23 cellular contexts compared by ENCODE assay signal in the genomic region with DNA sequence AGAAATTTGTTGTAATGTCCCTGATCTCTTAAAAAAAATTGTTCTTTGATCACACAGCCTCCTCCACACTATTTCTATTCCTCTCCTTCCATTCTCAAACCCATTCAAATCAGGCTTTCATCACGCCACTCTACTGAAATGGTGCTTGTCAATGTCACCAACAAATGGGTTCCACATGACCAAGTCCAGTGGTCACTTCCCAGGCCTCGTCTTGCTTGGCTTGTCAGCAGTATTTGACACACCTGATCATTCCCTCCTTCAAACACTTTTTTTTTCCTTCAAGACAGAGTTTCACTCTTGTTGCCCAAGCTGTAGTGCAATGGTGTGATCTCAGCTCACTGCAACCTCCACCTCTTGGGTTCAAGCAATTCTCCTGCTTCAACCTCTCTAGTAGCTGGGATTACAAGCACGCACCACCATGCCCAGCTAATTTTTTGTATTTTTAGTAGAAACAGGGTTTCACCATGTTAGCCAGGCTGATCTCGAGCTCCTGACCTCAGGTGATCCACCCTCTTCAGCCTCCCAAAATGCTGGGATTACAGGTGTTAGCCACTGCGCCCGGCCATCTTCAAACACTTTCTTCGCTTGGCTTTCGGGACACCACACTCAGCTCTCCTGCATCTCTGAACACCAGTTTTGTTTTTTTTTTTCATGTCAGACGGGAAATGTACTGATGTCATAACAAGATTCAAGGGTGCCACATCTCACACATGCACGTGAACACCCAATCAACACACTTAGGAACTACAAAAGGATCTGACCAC. TPM values are rescaled to one million over a fixed set of nuclear protein-coding genes. Genes with fewer than 3 reads are reported as not detected.
DNase-seq lines count a peak whose midpoint lies in the region; ATAC-seq, FAIRE-seq and TF ChIP-seq lines count a peak whose summit lies in the region.
"Had no signal": no experiment of that assay in that cellular context is flagged by ENCODE, and none has a peak within 500 bp of the region (broad histone marks: within the 10 kb centered on the region; RNA-seq: fewer than 3 reads in every experiment).

No MANE protein-coding gene starts in this region.

- no peak for FAIRE-seq in K562 (lab: Jason Lieb, UNC)
- no peak for FAIRE-seq in urothelium cell line (lab: Jason Lieb, UNC)

- H3K4me1 ChIP-seq in CD4-positive, alpha-beta memory T cell (ENCODE audit: insufficient read depth, low read length): peaks cover 6% of the 10 kb centered on the region
- no peaks in the 10 kb centered on the region; a peak in 1 of 5 replicates for H3K4me1 ChIP-seq in K562 (replicated peaks in 1 of 2; ENCODE audit: control insufficient read depth in 2 of 2, insufficient read depth in 2 of 2, low read length in 2 of 2)
- H3K4me1 ChIP-seq: BE2C had no signal

- WGBS in K562 (ENCODE audit: insufficient coverage, low coverage, missing lambda C conversion rate): 73% methylated on average over 10 of the region's 10 CpGs

- TF ChIP-seq RAD21 in K562 (CRISPR knock-in tag; conservative IDR thresholded peaks at IDR 0.05 in 1 of 2, IDR thresholded peaks at IDR 0.05 in 1 of 2): no peak

- BruUV-seq in K562 (replicated peaks; lab: Mats Ljungman, UMichigan): no TSS peak

- no peaks in the 10 kb centered on the region for H4K20me1 ChIP-seq in K562 (replicated peaks; ENCODE audit: control insufficient read depth, insufficient read depth, low read length)

- no peak overlapping the region for H3K4me3 ChIP-seq in CD4-positive, alpha-beta memory T cell (ENCODE audit: low read length in 2 of 2)
- H3K4me3 ChIP-seq in K562: no peak overlapping the region
- H3K4me3 ChIP-seq: ascending aorta, transverse colon had no signal

- H3K4me2 ChIP-seq in K562 (ENCODE audit: insufficient read depth, low read length): no peak overlapping the region

- no peaks in the 10 kb centered on the region for H3K9me3 ChIP-seq in CD4-positive, alpha-beta memory T cell (ENCODE audit: control insufficient read depth in 1 of 2, low read length in 2 of 2)
- no peaks in the 10 kb centered on the region for H3K9me3 ChIP-seq in K562 (replicated peaks; ENCODE audit: control insufficient read depth, insufficient read depth, low read depth, low read length)
- H3K9me3 ChIP-seq: ascending aorta, BE2C, transverse colon had no signal

- H3K27ac Mint-ChIP-seq in T-helper 2 cell treated with Interferon-gamma antibody and Interleukin-4, amounts not matched to agents 5 μg/mL and 100 μg/mL, for 36 hours: peak overlapping the region; percentile 28
- peak overlapping the region in 4 of 7 donors; percentile 1 to 53 (median 14) for H3K27ac Mint-ChIP-seq in CD4-positive, alpha-beta memory T cell
- H3K27ac Mint-ChIP-seq in mesothelial cell of epicardium: peak overlapping the region; percentile 27
- H3K27ac Mint-ChIP-seq: activated B cell treated with CpG ODN at 0.5 μM for 24 hours; natural killer cell treated with Interleukin-12 subunit alpha and Interleukin-12 subunit beta and Interleukin-15 and Interleukin-18, amount 100 ng/mL, for 72 hours; stimulated activated naive CD8-positive, alpha-beta T cell treated with anti-CD3 and anti-CD28 coated beads, Interleukin-15, amount 100 ng/mL, for 72 hours had no signal

- H3K27ac ChIP-seq in CD4-positive, alpha-beta memory T cell (ENCODE audit: low read depth, low read length): no peak overlapping the region
- no peak overlapping the region for H3K27ac ChIP-seq in K562 (ENCODE audit: extremely low read depth, low read depth, low read length)
- H3K27ac ChIP-seq: ascending aorta, transverse colon had no signal

- H2AFZ ChIP-seq in K562 (ENCODE audit: low read depth, low read length): no peak overlapping the region

- POLR2A ChIA-PET in CD4-positive, alpha-beta memory T cell (lab: Charles Lee; ENCODE audit: partially characterized antibody): interaction anchor here (5.5 kb wide), 1 partner anchor 47 kb away, joined by 41 read pairs; a partner anchor contains a TSS
- POLR2A ChIA-PET in K562 (lab: Yijun Ruan, JAX): interaction anchor here (1.6 to 1.7 kb wide), 2 partner anchors 14 to 17 kb away, joined by 3 to 8 read pairs; no protein-coding TSS in a partner anchor

- H3K9me3 Mint-ChIP-seq in T-helper 2 cell treated with Interferon-gamma antibody and Interleukin-4, amounts not matched to agents 5 μg/mL and 100 μg/mL, for 36 hours: no peaks in the 10 kb centered on the region
- H3K9me3 Mint-ChIP-seq in CD4-positive, alpha-beta memory T cell: no peaks in the 10 kb centered on the region
- no peaks in the 10 kb centered on the region for H3K9me3 Mint-ChIP-seq in mesothelial cell of epicardium
- H3K9me3 Mint-ChIP-seq: activated B cell treated with CpG ODN at 0.5 μM for 24 hours; natural killer cell treated with Interleukin-12 subunit alpha and Interleukin-12 subunit beta and Interleukin-15 and Interleukin-18, amount 100 ng/mL, for 72 hours; stimulated activated naive CD8-positive, alpha-beta T cell treated with anti-CD3 and anti-CD28 coated beads, Interleukin-15, amount 100 ng/mL, for 72 hours had no signal

- no peaks in the 10 kb centered on the region for H3K27me3 Mint-ChIP-seq in T-helper 2 cell treated with Interferon-gamma antibody and Interleukin-4, amounts not matched to agents 5 μg/mL and 100 μg/mL, for 36 hours (ENCODE audit: low read depth)
- H3K27me3 Mint-ChIP-seq in CD4-positive, alpha-beta memory T cell: no peaks in the 10 kb centered on the region
- no peaks in the 10 kb centered on the region for H3K27me3 Mint-ChIP-seq in mesothelial cell of epicardium (ENCODE audit: low read depth)
- H3K27me3 Mint-ChIP-seq: activated B cell treated with CpG ODN at 0.5 μM for 24 hours; natural killer cell treated with Interleukin-12 subunit alpha and Interleukin-12 subunit beta and Interleukin-15 and Interleukin-18, amount 100 ng/mL, for 72 hours; stimulated activated naive CD8-positive, alpha-beta T cell treated with anti-CD3 and anti-CD28 coated beads, Interleukin-15, amount 100 ng/mL, for 72 hours had no signal

- H3K27me3 ChIP-seq in CD4-positive, alpha-beta memory T cell (ENCODE audit: insufficient read depth, low read length): no peaks in the 10 kb centered on the region
- no peaks in the 10 kb centered on the region for H3K27me3 ChIP-seq in K562 (ENCODE audit: control insufficient read depth in 2 of 2, insufficient read depth in 2 of 2, low read length in 2 of 2)
- H3K27me3 ChIP-seq: ascending aorta, BE2C, transverse colon had no signal

- ATAC-seq in K562 (no peak), HG02798 (IDR thresholded peaks at IDR 0.05; ENCODE audit: poor library complexity, unreplicated experiment) (no peak)
- ATAC-seq: left colon; natural killer cell treated with Interleukin-12 subunit alpha and Interleukin-12 subunit beta and Interleukin-15 and Interleukin-18, amount 100 ng/mL, for 72 hours; stimulated activated naive CD8-positive, alpha-beta T cell treated with anti-CD3 and anti-CD28 coated beads, Interleukin-15, amount 100 ng/mL, for 72 hours had no signal

- no peaks in the 10 kb centered on the region for H3K36me3 ChIP-seq in CD4-positive, alpha-beta memory T cell (ENCODE audit: insufficient read depth, low read length)
- H3K36me3 ChIP-seq in K562 (ENCODE audit: control insufficient read depth, insufficient read depth, low read length): peaks cover 47% of the 10 kb centered on the region; the same call in 2 of the 3 replicates
- H3K36me3 ChIP-seq: BE2C had no signal

- in situ Hi-C loops in K562 (cut with MboI): loop anchor here (5.0 kb wide), 1 partner anchor 219 kb away; no protein-coding TSS in a partner anchor

- no peak overlapping the region for H3K9ac ChIP-seq in K562 (ENCODE audit: insufficient read depth in 1 of 2, low read depth in 2 of 2, low read length in 2 of 2)

- no peaks in the 10 kb centered on the region for H3K9me1 ChIP-seq in K562 (ENCODE audit: control insufficient read depth, insufficient read depth, low read length)

- no peak for DNase-seq in T-helper 2 cell treated with Interferon-gamma antibody and Interleukin-4, amounts not matched to agents 5 μg/mL and 100 μg/mL, for 36 hours (ENCODE audit: low spot score)
- DNase-seq in T-helper 2 cell (no peak), K562 (ENCODE audit: extremely low read depth in 1 of 4, low spot score in 3 of 4) (no peak), mesothelial cell of epicardium (ENCODE audit: low spot score in 2 of 2, unreplicated experiment in 2 of 2) (no peak), putamen (ENCODE audit: low spot score) (no peak), urothelium cell line (ENCODE audit: low spot score) (no peak)
- DNase-seq in CD4-positive, alpha-beta memory T cell: no peak
- DNase-seq: 8988T; activated B cell treated with CpG ODN at 0.5 μM for 24 hours; BE2C; effector CD4-positive, alpha-beta T cell; H7; left colon; midbrain; NCI-H1105; NCI-H2107; NCI-H510A treated with DMSO at 0.1 percent for 48 hours; stimulated activated CD4-positive, alpha-beta T cell treated with anti-CD3 and anti-CD28 coated beads, Interleukin-2, amount 100 ng/mL, for 24 hours; stimulated activated naive CD8-positive, alpha-beta T cell treated with anti-CD3 and anti-CD28 coated beads, Interleukin-15, amount 100 ng/mL, for 72 hours; transverse colon had no signal

- TF ChIP-seq POLR2A in K562 (conservative IDR thresholded peaks at IDR 0.05): no peak

- no peaks in the 10 kb centered on the region for H3K79me2 ChIP-seq in K562 (ENCODE audit: control insufficient read depth, insufficient read depth, low read length)

- no peak for TF ChIP-seq EP300 in K562 (IDR thresholded peaks at IDR 0.05; ENCODE audit: low read length)

- H3K4me3 Mint-ChIP-seq in T-helper 2 cell treated with Interferon-gamma antibody and Interleukin-4, amounts not matched to agents 5 μg/mL and 100 μg/mL, for 36 hours: no peak overlapping the region
- no peak overlapping the region for H3K4me3 Mint-ChIP-seq in CD4-positive, alpha-beta memory T cell
- no peak overlapping the region for H3K4me3 Mint-ChIP-seq in mesothelial cell of epicardium
- H3K4me3 Mint-ChIP-seq: activated B cell treated with CpG ODN at 0.5 μM for 24 hours; natural killer cell treated with Interleukin-12 subunit alpha and Interleukin-12 subunit beta and Interleukin-15 and Interleukin-18, amount 100 ng/mL, for 72 hours; stimulated activated naive CD8-positive, alpha-beta T cell treated with anti-CD3 and anti-CD28 coated beads, Interleukin-15, amount 100 ng/mL, for 72 hours had no signal

- peaks cover 14% of the 10 kb centered on the region for H3K36me3 Mint-ChIP-seq in T-helper 2 cell treated with Interferon-gamma antibody and Interleukin-4, amounts not matched to agents 5 μg/mL and 100 μg/mL, for 36 hours (ENCODE audit: low read depth)
- peaks cover 3 to 9% of the 10 kb centered on the region in 2 donors for H3K36me3 Mint-ChIP-seq in CD4-positive, alpha-beta memory T cell
- H3K36me3 Mint-ChIP-seq in mesothelial cell of epicardium: peaks cover 18% of the 10 kb centered on the region
- H3K36me3 Mint-ChIP-seq: natural killer cell treated with Interleukin-12 subunit alpha and Interleukin-12 subunit beta and Interleukin-15 and Interleukin-18, amount 100 ng/mL, for 72 hours had no signal

- TF ChIP-seq CTCF in K562 (IDR thresholded peaks at IDR 0.05 in 2 of 3, conservative IDR thresholded peaks at IDR 0.05 in 1 of 3; ENCODE audit: insufficient read depth in 2 of 3, low read depth in 1 of 3, low read length in 3 of 3) (no peak), mesothelial cell of epicardium (IDR thresholded peaks at IDR 0.05; ENCODE audit: unreplicated experiment) (no peak)

- CTCF ChIA-PET in CD4-positive, alpha-beta memory T cell (lab: Charles Lee; ENCODE audit: partially characterized antibody): interaction anchor here (0.6 to 8.0 kb wide), 11 partner anchors 10 to 312 kb away, joined by 3 to 139 read pairs (median 4); a partner anchor contains a TSS
- CTCF ChIA-PET in K562 (lab: Yijun Ruan, JAX; ENCODE audit: low intra/inter-chr PET ratio): interaction anchor here (1.7 to 2.8 kb wide), 2 partner anchors 47 to 221 kb away, joined by 5 to 29 read pairs; a partner anchor contains a TSS

- intact Hi-C loops in CD4-positive, alpha-beta memory T cell (cut with micrococcal nuclease): loop anchor here (5.0 kb wide), 1 partner anchor 311 kb away; no protein-coding TSS in a partner anchor
- intact Hi-C loops in K562 (cut with micrococcal nuclease): loop anchor here (5.0 to 10.0 kb wide), 2 partner anchors 213 to 224 kb away; no protein-coding TSS in a partner anchor

- peaks cover 3% of the 10 kb centered on the region for H3K4me1 Mint-ChIP-seq in T-helper 2 cell treated with Interferon-gamma antibody and Interleukin-4, amounts not matched to agents 5 μg/mL and 100 μg/mL, for 36 hours (ENCODE audit: low read depth)
- H3K4me1 Mint-ChIP-seq in CD4-positive, alpha-beta memory T cell: peaks cover 0 to 4% (median 2%) of the 10 kb centered on the region in 4 donors
- peaks cover 16% of the 10 kb centered on the region for H3K4me1 Mint-ChIP-seq in mesothelial cell of epicardium
- H3K4me1 Mint-ChIP-seq: activated B cell treated with CpG ODN at 0.5 μM for 24 hours; stimulated activated naive CD8-positive, alpha-beta T cell treated with anti-CD3 and anti-CD28 coated beads, Interleukin-15, amount 100 ng/mL, for 72 hours had no signal

RNA-seq across cellular contexts. Expression of a gene that starts 18.3 kb away (rescaled TPM):
- 1 to 10 TPM; 4.8 to 5.9 TPM for total RNA-seq in CD4-positive, alpha-beta memory T cell
- 1 to 10 TPM; 5.5 to 8.6 TPM for polyA plus RNA-seq in CD4-positive, alpha-beta memory T cell
- 13.6 and 15.9 TPM in 2 replicates for total RNA-seq in K562 (2011; cell fraction: chromatin; rRNA removed; ENCODE audit: low replicate concordance)
- 12.1 and 13.3 TPM in 2 replicates for total RNA-seq in K562 (2011; cell fraction: nucleolus; rRNA removed)
- total RNA-seq in K562 (2011; cell fraction: nucleoplasm; rRNA removed): 12.6 and 16.4 TPM in 2 replicates
- 88.9 and 98.8 TPM in 2 replicates for total RNA-seq in K562 (2014; rRNA removed)
- total RNA-seq in K562 (2014; rRNA removed; fragmentation: Illumina TruSeq; extraction: Trizol): 133 and 142 TPM in 2 replicates
- total RNA-seq in K562 (2015; rRNA removed; fragmentation: Illumina TruSeq; extraction: Trizol): 198 and 202 TPM in 2 replicates
- total RNA-seq in K562 (2021): 102 and 105 TPM in 2 replicates
- polyA plus RNA-seq in K562 (2011; rRNA removed): 78.0 and 122 TPM in 2 replicates
- 75.5 and 96.1 TPM in 2 replicates for polyA plus RNA-seq in K562 (2011; cell fraction: cytosol; rRNA removed)
- 20.9 and 23.0 TPM in 2 replicates for polyA plus RNA-seq in K562 (2011; cell fraction: nucleus; rRNA removed)
- 174 and 178 TPM in 2 replicates for polyA plus RNA-seq in K562 (2012)
- polyA plus RNA-seq in K562 (2014; fragmentation: Illumina TruSeq; extraction: Trizol): 140 and 142 TPM in 2 replicates
- 100 to 1,000 TPM in 1 of 2 experiments, 10 to 100 TPM in 1; 96.7 to 152 TPM for polyA plus RNA-seq in K562 (2014; fragmentation: Nextera tagmentation; extraction: Ambion mirVana)
- polyA plus RNA-seq in K562 (2014; rRNA removed): 116 and 122 TPM in 2 replicates
- polyA minus RNA-seq in K562 (2011; rRNA and poly(A)+ RNA removed): 41.7 and 49.6 TPM in 2 replicates
- 19.7 and 29.8 TPM in 2 replicates for polyA minus RNA-seq in K562 (2011; cell fraction: cytosol; rRNA and poly(A)+ RNA removed)
- 3.0 and 6.7 TPM in 2 replicates for polyA minus RNA-seq in K562 (2011; cell fraction: nucleus; rRNA and poly(A)+ RNA removed)
- 30.9 to 33.3 TPM (median 31.8 TPM) in 3 replicates for total RNA-seq in mesothelial cell of epicardium

RNA-seq across cellular contexts. Expression of a gene that starts 46.6 kb away (rescaled TPM):
- 10 to 100 TPM; 41.0 to 49.9 TPM for total RNA-seq in CD4-positive, alpha-beta memory T cell
- polyA plus RNA-seq in CD4-positive, alpha-beta memory T cell: 10 to 100 TPM; 28.0 to 54.4 TPM
- total RNA-seq in K562 (2011; cell fraction: chromatin; rRNA removed; ENCODE audit: low replicate concordance): 105 and 163 TPM in 2 replicates
- 111 and 135 TPM in 2 replicates for total RNA-seq in K562 (2011; cell fraction: nucleolus; rRNA removed)
- 77.2 and 104 TPM in 2 replicates for total RNA-seq in K562 (2011; cell fraction: nucleoplasm; rRNA removed)
- total RNA-seq in K562 (2014; rRNA removed) (91.1 and 91.3 TPM in 2 replicates), K562 (2014; rRNA removed; fragmentation: Illumina TruSeq; extraction: Trizol) (61.3 and 63.6 TPM in 2 replicates), K562 (2015; rRNA removed; fragmentation: Illumina TruSeq; extraction: Trizol) (81.2 and 85.7 TPM in 2 replicates), K562 (2021) (117 and 119 TPM in 2 replicates), mesothelial cell of epicardium (52.9 to 59.4 TPM (median 56.1 TPM) in 3 replicates)
- polyA plus RNA-seq in K562 (2011; rRNA removed) (116 and 135 TPM in 2 replicates), K562 (2014; fragmentation: Illumina TruSeq; extraction: Trizol) (129 and 135 TPM in 2 replicates), K562 (2014; fragmentation: Nextera tagmentation; extraction: Ambion mirVana) (100 to 1,000 TPM in 1 of 2 experiments, 10 to 100 TPM in 1; 42.4 to 139 TPM), K562 (2014; rRNA removed) (148 and 150 TPM in 2 replicates)
- 157 and 178 TPM in 2 replicates for polyA plus RNA-seq in K562 (2011; cell fraction: cytosol; rRNA removed)
- 86.6 and 87.3 TPM in 2 replicates for polyA plus RNA-seq in K562 (2011; cell fraction: nucleus; rRNA removed)
- polyA plus RNA-seq in K562 (2012): 117 and 160 TPM in 2 replicates
- polyA minus RNA-seq in K562 (2011; rRNA and poly(A)+ RNA removed): 122 and 124 TPM in 2 replicates
- 84.0 and 111 TPM in 2 replicates for polyA minus RNA-seq in K562 (2011; cell fraction: cytosol; rRNA and poly(A)+ RNA removed)
- 40.3 and 72.0 TPM in 2 replicates for polyA minus RNA-seq in K562 (2011; cell fraction: nucleus; rRNA and poly(A)+ RNA removed)

RNA-seq across cellular contexts. Expression of a gene that starts 54.0 kb away (rescaled TPM):
- 10 to 100 TPM; 76.3 to 77.0 TPM for total RNA-seq in CD4-positive, alpha-beta memory T cell
- 10 to 100 TPM; 27.8 to 49.4 TPM for polyA plus RNA-seq in CD4-positive, alpha-beta memory T cell
- 54.0 and 74.4 TPM in 2 replicates for total RNA-seq in K562 (2011; cell fraction: chromatin; rRNA removed; ENCODE audit: low replicate concordance)
- total RNA-seq in K562 (2011; cell fraction: nucleolus; rRNA removed): 33.5 and 36.6 TPM in 2 replicates
- total RNA-seq in K562 (2011; cell fraction: nucleoplasm; rRNA removed): 32.8 and 44.3 TPM in 2 replicates
- total RNA-seq in K562 (2014; rRNA removed) (14.9 and 20.6 TPM in 2 replicates), K562 (2014; rRNA removed; fragmentation: Illumina TruSeq; extraction: Trizol) (14.6 and 17.4 TPM in 2 replicates), K562 (2015; rRNA removed; fragmentation: Illumina TruSeq; extraction: Trizol) (15.3 and 15.8 TPM in 2 replicates), K562 (2021) (33.7 and 34.4 TPM in 2 replicates), mesothelial cell of epicardium (32.4 to 39.6 TPM (median 33.8 TPM) in 3 replicates)
- polyA plus RNA-seq in K562 (2011; rRNA removed) (7.1 and 8.5 TPM in 2 replicates), K562 (2014; fragmentation: Illumina TruSeq; extraction: Trizol) (23.1 and 27.1 TPM in 2 replicates), K562 (2014; fragmentation: Nextera tagmentation; extraction: Ambion mirVana) (1 to 10 TPM; 1.9 to 2.0 TPM), K562 (2014; rRNA removed) (10.7 and 12.1 TPM in 2 replicates)
- 6.5 and 11.3 TPM in 2 replicates for polyA plus RNA-seq in K562 (2011; cell fraction: cytosol; rRNA removed)
- polyA plus RNA-seq in K562 (2011; cell fraction: nucleus; rRNA removed): 25.1 and 34.9 TPM in 2 replicates
- 24.0 and 37.6 TPM in 2 replicates for polyA plus RNA-seq in K562 (2012)
- 11.3 and 13.3 TPM in 2 replicates for polyA minus RNA-seq in K562 (2011; rRNA and poly(A)+ RNA removed)
- polyA minus RNA-seq in K562 (2011; cell fraction: cytosol; rRNA and poly(A)+ RNA removed): 10.2 and 17.9 TPM in 2 replicates
- polyA minus RNA-seq in K562 (2011; cell fraction: nucleus; rRNA and poly(A)+ RNA removed): 12.7 and 15.7 TPM in 2 replicates
